In genomic region chr3:13110678-13111116, GRCh38 we compare ENCODE assay signal across 9 cellular contexts. TPM values are rescaled to one million over a fixed set of nuclear protein-coding genes. Genes with fewer than 3 reads are reported as not detected.
DNase-seq lines count a peak whose midpoint lies in the region; ATAC-seq and TF ChIP-seq lines count a peak whose summit lies in the region.
"Had no signal": no experiment of that assay in that cellular context is flagged by ENCODE, and none has a peak within 500 bp of the region (broad histone marks: within the 10 kb centered on the region; RNA-seq: fewer than 3 reads in every experiment).

No MANE protein-coding gene starts in this region.

- H3K23ac ChIP-seq in IMR-90 (ENCODE audit: low read depth, low read length) = no peak overlapping the region

- no peaks in the 10 kb centered on the region for H3K9me1 ChIP-seq in IMR-90 (ENCODE audit: insufficient read depth, low read length)

- no peak overlapping the region for H2BK15ac ChIP-seq in IMR-90 (ENCODE audit: low read depth, low read length)

- no peak overlapping the region for H3K18ac ChIP-seq in IMR-90 (ENCODE audit: low read depth, low read length)

- H3K4me3 ChIP-seq in IMR-90 (ENCODE audit: insufficient read depth, low read depth, low read length) (no peak overlapping the region), coronary artery (no peak overlapping the region), MG63 (no peak overlapping the region)

- WGBS in IMR-90 (ENCODE audit: extremely low coverage in 2 of 2, insufficient read length in 1 of 2), 2 experiments = 40% methylated on average over 1 of the region's 8 CpGs; no CpG with 5 or more reads in 1 of the 2 experiments

- dilution Hi-C loops in IMR-90 (cut with HindIII; ENCODE audit: low sequenced_read_pairs, unreplicated experiment) = no loop called here

- ATAC-seq in GM21423 (IDR thresholded peaks at IDR 0.05; ENCODE audit: unreplicated experiment) (peak; percentile 89), IMR-90 (ENCODE audit: low read depth) (no peak)
- ATAC-seq in stimulated activated naive B cell treated with anti-CD40 and anti-IgM and Interleukin-4, amounts not matched to agents 10 μg/mL and 1 μg/mL and 100 μg/mL, for 72 hours (replicated peaks) = peak; percentile 94 to 96

- no peak overlapping the region for H4K8ac ChIP-seq in IMR-90 (ENCODE audit: low read depth in 2 of 2, low read length in 2 of 2)

- peak; percentile 70 for DNase-seq in DMS 273 (lab: John Stamatoyannopoulos, UW; ENCODE audit: unreplicated experiment)
- DNase-seq in DMS 273 treated with DMSO at 0.1 percent for 48 hours (lab: John Stamatoyannopoulos, UW) = no peak
- no peak for DNase-seq in IMR-90
- DNase-seq in coronary artery (ENCODE audit: low spot score) = peak; percentile 22
- peak; percentile 80 for DNase-seq in stimulated activated naive B cell treated with anti-CD40 and anti-IgM and Interleukin-4, amounts not matched to agents 10 μg/mL and 1 μg/mL and 100 μg/mL, for 72 hours
- DNase-seq in UCSD-AML1 (lab: John Stamatoyannopoulos, UW; ENCODE audit: unreplicated experiment) = no peak
- no peak for DNase-seq in MG63

- H3K56ac ChIP-seq in IMR-90 (ENCODE audit: extremely low read depth, insufficient read depth, low read length) = no peak overlapping the region

- H2AK5ac ChIP-seq in IMR-90 (ENCODE audit: low read depth, low read length) = no peak overlapping the region

- BruUV-seq in IMR-90 (replicated peaks; lab: Mats Ljungman, UMichigan) = no TSS peak

- no peak overlapping the region for H3K4ac ChIP-seq in IMR-90 (ENCODE audit: low read depth, low read length)

- no peak overlapping the region for H3K4me2 ChIP-seq in IMR-90 (ENCODE audit: low read depth, low read length)

- H3K36me3 ChIP-seq in IMR-90 (ENCODE audit: control insufficient read depth, insufficient read depth, low read length) = no peaks in the 10 kb centered on the region
- no peaks in the 10 kb centered on the region for H3K36me3 ChIP-seq in MG63

- no peak overlapping the region for H2AK9ac ChIP-seq in IMR-90 (replicated peaks; ENCODE audit: low read depth, low read length, poor library complexity)

- no peak for TF ChIP-seq POLR2A in IMR-90 (IDR thresholded peaks at IDR 0.05; ENCODE audit: low read depth, low read length)

- H2BK20ac ChIP-seq in IMR-90 (ENCODE audit: low read depth, low read length) = no peak overlapping the region

- H4K20me1 ChIP-seq in IMR-90 (ENCODE audit: insufficient read depth, low read length) = no peaks in the 10 kb centered on the region

- TF ChIP-seq CTCF in IMR-90 (conservative IDR thresholded peaks at IDR 0.05; ENCODE audit: low read depth, low read length) (no peak), coronary artery (IDR thresholded peaks at IDR 0.05) (no peak)

- H3K9me3 ChIP-seq in IMR-90 (ENCODE audit: control insufficient read depth, insufficient read depth, low read length) = no peaks in the 10 kb centered on the region
- H3K9me3 ChIP-seq in MG63 = no peaks in the 10 kb centered on the region

- no peak overlapping the region for H4K91ac ChIP-seq in IMR-90 (ENCODE audit: insufficient read depth, low read depth, low read length)

- in situ Hi-C loops in IMR-90 (cut with MboI; ENCODE audit: low sequenced_read_pairs) = no loop called here

- CTCF ChIA-PET in IMR-90 (lab: Yijun Ruan, JAX) = no interaction called here

- POLR2A ChIA-PET in IMR-90 (lab: Charles Lee; ENCODE audit: unreplicated experiment) = no interaction called here

- H3K27ac ChIP-seq in IMR-90 (ENCODE audit: insufficient read depth, low read length) (no peak overlapping the region), coronary artery (no peak overlapping the region)
- H3K27ac ChIP-seq: 22Rv1 had no signal

- H2BK120ac ChIP-seq in IMR-90 (ENCODE audit: low read depth, low read length) = no peak overlapping the region

- no peak overlapping the region for H4K5ac ChIP-seq in IMR-90 (ENCODE audit: low read depth, low read length)

- H2BK5ac ChIP-seq in IMR-90 (ENCODE audit: low read depth, low read length, poor library complexity, severe bottlenecking) = no peak overlapping the region

- H3K4me3 Mint-ChIP-seq in stimulated activated naive B cell treated with anti-CD40 and anti-IgM and Interleukin-4, amounts not matched to agents 10 μg/mL and 1 μg/mL and 100 μg/mL, for 72 hours = peak overlapping the region; percentile 50 to 80

- H3K27me3 ChIP-seq in IMR-90 (ENCODE audit: control insufficient read depth, insufficient read depth, low read length) = peaks cover 17% of the 10 kb centered on the region
- H3K27me3 ChIP-seq in MG63 = no peaks in the 10 kb centered on the region

- intact Hi-C loops in IMR-90 (cut with micrococcal nuclease) = no loop called here

- no peaks in the 10 kb centered on the region for H3K79me1 ChIP-seq in IMR-90 (ENCODE audit: low read depth in 1 of 2, low read length in 2 of 2)

- no peak overlapping the region for H3K9ac ChIP-seq in IMR-90 (ENCODE audit: low read depth, low read length)

- no peaks in the 10 kb centered on the region for H3K4me1 ChIP-seq in IMR-90 (ENCODE audit: control insufficient read depth, insufficient read depth, low read length)

- H3K36me3 Mint-ChIP-seq in stimulated activated naive B cell treated with anti-CD40 and anti-IgM and Interleukin-4, amounts not matched to agents 10 μg/mL and 1 μg/mL and 100 μg/mL, for 72 hours = no peaks in the 10 kb centered on the region

- H3K27ac Mint-ChIP-seq in stimulated activated naive B cell treated with anti-CD40 and anti-IgM and Interleukin-4, amounts not matched to agents 10 μg/mL and 1 μg/mL and 100 μg/mL, for 72 hours = peak overlapping the region; percentile 90

- H3K9me3 Mint-ChIP-seq in stimulated activated naive B cell treated with anti-CD40 and anti-IgM and Interleukin-4, amounts not matched to agents 10 μg/mL and 1 μg/mL and 100 μg/mL, for 72 hours = no peaks in the 10 kb centered on the region

- H3K14ac ChIP-seq in IMR-90 (replicated peaks; ENCODE audit: low read depth, low read length) = no peak overlapping the region

- no peaks in the 10 kb centered on the region for H3K27me3 Mint-ChIP-seq in stimulated activated naive B cell treated with anti-CD40 and anti-IgM and Interleukin-4, amounts not matched to agents 10 μg/mL and 1 μg/mL and 100 μg/mL, for 72 hours

- H2AFZ ChIP-seq in IMR-90 (replicated peaks; ENCODE audit: low read length, poor library complexity) = peak overlapping the region; percentile 10

- no peak for TF ChIP-seq RAD21 in IMR-90 (IDR thresholded peaks at IDR 0.05; ENCODE audit: low read length)

- H3K4me1 Mint-ChIP-seq in stimulated activated naive B cell treated with anti-CD40 and anti-IgM and Interleukin-4, amounts not matched to agents 10 μg/mL and 1 μg/mL and 100 μg/mL, for 72 hours = peaks cover 40 to 63% of the 10 kb centered on the region in 2 donors

TF ChIP-seq in IMR-90, 13 proteins besides CTCF, POLR2A, EP300 and RAD21:
- no peak for TF ChIP-seq NFE2L2 (IDR thresholded peaks at IDR 0.05; ENCODE audit: low read depth, low read length)
- no peak for TF ChIP-seq RCOR1 (IDR thresholded peaks at IDR 0.05; ENCODE audit: insufficient replicate concordance, low read length)
- TF ChIP-seq USF2 (IDR thresholded peaks at IDR 0.05; ENCODE audit: low read depth, low read length) = no peak
- no peak for TF ChIP-seq MXI1 (IDR thresholded peaks at IDR 0.05; ENCODE audit: borderline replicate concordance, low read depth, low read length)
- TF ChIP-seq MAFK (IDR thresholded peaks at IDR 0.05; ENCODE audit: low read depth, low read length) = no peak
- no peak for TF ChIP-seq FOS (IDR thresholded peaks at IDR 0.05; ENCODE audit: low read depth, low read length)
- no peak for TF ChIP-seq MAZ (IDR thresholded peaks at IDR 0.05; ENCODE audit: borderline replicate concordance, low read depth, low read length)
- TF ChIP-seq RFX5 (IDR thresholded peaks at IDR 0.05; ENCODE audit: low read depth, low read length) = no peak
- no peak for TF ChIP-seq CHD1 (IDR thresholded peaks at IDR 0.05; ENCODE audit: low read depth, low read length)
- no peak for TF ChIP-seq BHLHE40 (IDR thresholded peaks at IDR 0.05; ENCODE audit: low read depth, low read length)
- TF ChIP-seq CEBPB (IDR thresholded peaks at IDR 0.05; ENCODE audit: low read depth, low read length) = no peak
- no peak for TF ChIP-seq SMC3 (IDR thresholded peaks at IDR 0.05; ENCODE audit: low read depth, low read length)
- no peak for TF ChIP-seq ELK1 (IDR thresholded peaks at IDR 0.05; ENCODE audit: borderline replicate concordance, low read depth, low read length)

RNA-seq across cellular contexts. Expression of gene IQSEC1, which starts 37.5 kb away (rescaled TPM):
- total RNA-seq in IMR-90 (2012; rRNA removed) = 5.9 and 6.4 TPM in 2 replicates
- polyA plus RNA-seq in IMR-90 (2012; rRNA removed) = 11.6 and 11.9 TPM in 2 replicates
- 7.4 and 10.4 TPM in 2 replicates for polyA plus RNA-seq in IMR-90 (2012; cell fraction: cytosol; rRNA removed)
- 32.9 and 36.9 TPM in 2 replicates for polyA plus RNA-seq in IMR-90 (2012; cell fraction: nucleus; rRNA removed; ENCODE audit: low replicate concordance)
- total RNA-seq in MG63 (2014; rRNA removed; shearing (Covaris generic); ENCODE audit: low replicate concordance) = 4.9 and 8.3 TPM in 2 replicates

Comparison
In these comparisons a context has a peak if more than half of its experiments do, and no peak if none do; other contexts are left out.
1. DNase-seq: peak in DMS 273 (single experiment), coronary artery (single experiment) and stimulated activated naive B cell treated with anti-CD40 and anti-IgM and Interleukin-4, amounts not matched to agents 10 μg/mL and 1 μg/mL and 100 μg/mL, for 72 hours (single experiment); none in DMS 273 treated with DMSO at 0.1 percent for 48 hours (single experiment), IMR-90 (single experiment), UCSD-AML1 (single experiment) and MG63 (single experiment).